ENCODE assay signal across 10 cellular contexts in the genomic region with DNA sequence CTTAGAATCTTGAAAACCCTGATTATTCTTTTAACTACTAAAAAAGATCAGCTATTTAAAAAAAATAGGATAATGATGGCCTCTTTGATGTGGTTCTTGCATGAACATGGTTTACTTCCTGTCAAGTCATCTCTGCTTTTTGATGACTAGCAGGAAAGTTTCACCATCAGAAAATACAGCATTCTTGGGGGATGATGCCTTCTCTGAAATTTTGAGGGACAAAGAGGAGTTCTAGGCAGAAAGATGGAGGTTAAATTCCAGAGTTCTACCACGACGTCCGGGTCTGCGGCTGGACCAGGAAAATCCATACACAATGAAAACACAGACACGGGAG.
DNase-seq lines count a peak whose midpoint lies in the region; ATAC-seq and TF ChIP-seq lines count a peak whose summit lies in the region.
"Had no signal": no experiment of that assay in that cellular context is flagged by ENCODE, and none has a peak within 500 bp of the region (broad histone marks: within the 10 kb centered on the region; RNA-seq: fewer than 3 reads in every experiment).

No MANE protein-coding gene starts in this region.

- no peaks in the 10 kb centered on the region for H3K27me3 ChIP-seq in CD8-positive, alpha-beta memory T cell (ENCODE audit: insufficient read depth, low read length, poor library complexity, severe bottlenecking)
- no peaks in the 10 kb centered on the region for H3K27me3 ChIP-seq in BE2C

- H3K9me3 Mint-ChIP-seq in CD8-positive, alpha-beta memory T cell: no peaks in the 10 kb centered on the region
- no peaks in the 10 kb centered on the region for H3K9me3 Mint-ChIP-seq in activated T-cell treated with anti-CD3 and anti-CD28 coated beads, Interleukin-2, amount 50 U/mL, for 72 hours
- H3K9me3 Mint-ChIP-seq: memory B cell had no signal

- no peaks in the 10 kb centered on the region for H3K9me3 ChIP-seq in CD8-positive, alpha-beta memory T cell (ENCODE audit: low read length)
- H3K9me3 ChIP-seq in BE2C: no peaks in the 10 kb centered on the region

- ATAC-seq in activated T-cell treated with anti-CD3 and anti-CD28 coated beads, Interleukin-2, amount 50 U/mL, for 72 hours (replicated peaks in 1 of 2): peak; percentile 79 to 90
- ATAC-seq in HG03139 (IDR thresholded peaks at IDR 0.05; ENCODE audit: unreplicated experiment) (no peak), GM21529 (IDR thresholded peaks at IDR 0.05; ENCODE audit: unreplicated experiment) (no peak)

- no peaks in the 10 kb centered on the region for H3K27me3 Mint-ChIP-seq in CD8-positive, alpha-beta memory T cell
- H3K27me3 Mint-ChIP-seq in activated T-cell treated with anti-CD3 and anti-CD28 coated beads, Interleukin-2, amount 50 U/mL, for 72 hours (ENCODE audit: low read depth): no peaks in the 10 kb centered on the region
- H3K27me3 Mint-ChIP-seq: memory B cell had no signal

- no peaks in the 10 kb centered on the region for H3K36me3 ChIP-seq in CD8-positive, alpha-beta memory T cell (ENCODE audit: insufficient read depth, low read length)
- no peaks in the 10 kb centered on the region for H3K36me3 ChIP-seq in BE2C
- H3K36me3 ChIP-seq: WERI-Rb-1 had no signal

- peak overlapping the region in 7 of 8 donors; percentile 9 to 83 (median 62) for H3K27ac Mint-ChIP-seq in CD8-positive, alpha-beta memory T cell
- peak overlapping the region; percentile 4 for H3K27ac Mint-ChIP-seq in activated T-cell treated with anti-CD3 and anti-CD28 coated beads, Interleukin-2, amount 50 U/mL, for 72 hours
- H3K27ac Mint-ChIP-seq: memory B cell had no signal

- POLR2A ChIA-PET in CD8-positive, alpha-beta memory T cell (lab: Charles Lee): no interaction called here

- peaks cover 21% of the 10 kb centered on the region for H3K4me1 ChIP-seq in CD8-positive, alpha-beta memory T cell (ENCODE audit: insufficient read depth, low read length)
- peaks cover 3% of the 10 kb centered on the region; the same call in 1 of the 2 replicates for H3K4me1 ChIP-seq in BE2C
- H3K4me1 ChIP-seq: parathyroid adenoma had no signal

- TF ChIP-seq CTCF in BE2C (IDR thresholded peaks at IDR 0.05; ENCODE audit: low read depth, low read length): no peak

- no peak overlapping the region for H3K4me3 ChIP-seq in CD8-positive, alpha-beta memory T cell (ENCODE audit: low read length)
- H3K4me3 ChIP-seq in Jurkat, Clone E6-1 (ENCODE audit: low read length): no peak overlapping the region
- H3K4me3 ChIP-seq in BE2C (ENCODE audit: low read depth, low read length): no peak overlapping the region

- CTCF ChIA-PET in CD8-positive, alpha-beta memory T cell (lab: Charles Lee): interaction anchor here (1.0 to 2.6 kb wide), 2 partner anchors 22 to 53 kb away, joined by 3 to 7 read pairs; no protein-coding TSS in a partner anchor

- no peak overlapping the region for H3K27ac ChIP-seq in CD8-positive, alpha-beta memory T cell (ENCODE audit: low read depth, low read length)
- H3K27ac ChIP-seq: parathyroid adenoma, WERI-Rb-1 had no signal

- peak in 2 of 5 donors; percentile 48 to 57 for DNase-seq in CD8-positive, alpha-beta memory T cell
- peak; percentile 67 for DNase-seq in Jurkat, Clone E6-1 (ENCODE audit: low read depth, low spot score)
- DNase-seq in activated T-cell treated with anti-CD3 and anti-CD28 coated beads, Interleukin-2, amount 50 U/mL, for 72 hours: no peak
- DNase-seq in kidney glomerular epithelial cell (lab: John Stamatoyannopoulos, UW) (peak; percentile 2), BE2C (no peak)
- DNase-seq: WERI-Rb-1 had no signal

- H3K4me1 Mint-ChIP-seq in CD8-positive, alpha-beta memory T cell: peaks cover 26 to 42% (median 30%) of the 10 kb centered on the region in 3 donors
- H3K4me1 Mint-ChIP-seq in activated T-cell treated with anti-CD3 and anti-CD28 coated beads, Interleukin-2, amount 50 U/mL, for 72 hours (ENCODE audit: low read depth): peaks cover 22% of the 10 kb centered on the region

- H3K4me3 Mint-ChIP-seq in CD8-positive, alpha-beta memory T cell: peak overlapping the region; percentile 2 to 77 (median 54)
- H3K4me3 Mint-ChIP-seq in activated T-cell treated with anti-CD3 and anti-CD28 coated beads, Interleukin-2, amount 50 U/mL, for 72 hours: peak overlapping the region in 1 of 2 donors; percentile 50
- H3K4me3 Mint-ChIP-seq: memory B cell had no signal

- peaks cover 0 to 8% (median 4%) of the 10 kb centered on the region in 3 donors for H3K36me3 Mint-ChIP-seq in CD8-positive, alpha-beta memory T cell
- no peaks in the 10 kb centered on the region for H3K36me3 Mint-ChIP-seq in activated T-cell treated with anti-CD3 and anti-CD28 coated beads, Interleukin-2, amount 50 U/mL, for 72 hours (ENCODE audit: insufficient read depth in 2 of 2)
- H3K36me3 Mint-ChIP-seq: memory B cell had no signal

Comparison
In these comparisons a context has a peak if more than half of its experiments do, and no peak if none do; other contexts are left out.
1. DNase-seq: peak in Jurkat, Clone E6-1 (single experiment) and kidney glomerular epithelial cell (single experiment); none in activated T-cell treated with anti-CD3 and anti-CD28 coated beads, Interleukin-2, amount 50 U/mL, for 72 hours (0 of 2) and BE2C (single experiment).
2. ATAC-seq: peak in activated T-cell treated with anti-CD3 and anti-CD28 coated beads, Interleukin-2, amount 50 U/mL, for 72 hours (2 of 2); none in HG03139 (single experiment) and GM21529 (single experiment).